19 cellular contexts compared by ENCODE assay signal in the genomic region with DNA sequence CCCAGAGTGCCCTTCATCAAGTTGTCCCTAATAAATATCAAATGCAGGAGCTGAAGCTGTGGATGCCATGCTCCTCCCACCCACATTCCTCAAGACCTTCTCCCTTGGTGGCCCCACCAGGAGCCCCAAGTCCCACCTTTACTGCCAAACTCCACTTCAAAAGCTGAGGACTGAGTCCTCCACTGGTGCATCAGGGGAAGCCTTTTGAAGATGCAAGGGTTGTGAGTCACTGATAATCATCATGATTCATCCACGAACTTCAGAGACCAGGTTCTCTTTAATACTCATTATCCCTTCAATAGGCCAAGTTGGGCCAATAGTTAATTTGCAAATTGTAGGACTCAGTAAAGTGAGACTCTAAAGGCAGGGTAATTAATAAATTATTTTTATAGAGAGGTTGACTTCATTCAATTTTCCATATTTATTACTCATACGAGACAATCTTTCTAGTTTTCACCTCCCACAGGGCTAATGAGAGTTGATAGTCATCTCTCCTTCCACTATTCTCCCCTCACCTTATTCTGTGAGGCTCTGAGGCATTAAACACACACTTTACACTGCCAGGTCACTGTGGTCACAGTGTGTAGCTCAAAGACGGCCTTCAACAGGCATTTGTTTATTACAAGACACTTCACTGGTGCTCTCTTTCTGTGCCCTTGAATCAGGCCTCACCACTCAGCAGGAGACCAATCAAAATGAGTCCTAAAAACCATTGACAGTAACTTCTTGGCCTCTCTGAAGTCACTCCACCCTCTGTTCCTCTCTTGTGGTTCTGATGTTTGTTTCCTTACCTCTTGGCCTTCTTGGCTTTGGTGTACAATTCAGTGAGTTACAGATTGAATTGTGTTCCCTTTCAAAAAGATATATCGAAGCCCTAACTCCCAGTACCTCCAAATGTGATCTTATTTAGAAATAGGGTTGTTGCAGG.
DNase-seq lines count a peak whose midpoint lies in the region; ATAC-seq, FAIRE-seq and TF ChIP-seq lines count a peak whose summit lies in the region.
"Had no signal": no experiment of that assay in that cellular context is flagged by ENCODE, and none has a peak within 500 bp of the region (broad histone marks: within the 10 kb centered on the region; RNA-seq: fewer than 3 reads in every experiment).

No MANE protein-coding gene starts in this region.

- H3K4me3 ChIP-seq in MG63, result no peak overlapping the region
- no peak overlapping the region for H3K4me3 ChIP-seq in K562
- no peak overlapping the region for H3K4me3 ChIP-seq in naive thymus-derived CD4-positive, alpha-beta T cell (ENCODE audit: low read length)
- H3K4me3 ChIP-seq: coronary artery, GM12878, left lung had no signal

- TF ChIP-seq RAD21 in K562 (CRISPR knock-in tag; conservative IDR thresholded peaks at IDR 0.05 in 1 of 2, IDR thresholded peaks at IDR 0.05 in 1 of 2), result no peak

- no peaks in the 10 kb centered on the region for H3K27me3 ChIP-seq in MG63
- H3K27me3 ChIP-seq in K562 (ENCODE audit: control insufficient read depth in 2 of 2, insufficient read depth in 2 of 2, low read length in 2 of 2), result peaks cover 0 to 4% of the 10 kb centered on the region in 2 experiments; a peak in 1 of 5 replicates
- H3K27me3 ChIP-seq in naive thymus-derived CD4-positive, alpha-beta T cell (ENCODE audit: control insufficient read depth in 2 of 2, insufficient read depth in 2 of 2, low read length in 2 of 2), result no peaks in the 10 kb centered on the region
- H3K27me3 ChIP-seq: left lung had no signal

- H3K4me1 Mint-ChIP-seq in naive thymus-derived CD4-positive, alpha-beta T cell, result peaks cover 6 to 63% (median 48%) of the 10 kb centered on the region in 7 donors

- H3K9me3 ChIP-seq in MG63 (peaks cover 15% of the 10 kb centered on the region), K562 (replicated peaks; ENCODE audit: control insufficient read depth, insufficient read depth, low read depth, low read length) (no peaks in the 10 kb centered on the region)
- no peaks in the 10 kb centered on the region for H3K9me3 ChIP-seq in naive thymus-derived CD4-positive, alpha-beta T cell (ENCODE audit: control insufficient read depth in 2 of 3, low read length in 3 of 3)
- H3K9me3 ChIP-seq: left lung had no signal

- BruUV-seq in K562 (replicated peaks; lab: Mats Ljungman, UMichigan), result no TSS peak

- no peak for TF ChIP-seq EP300 in K562 (IDR thresholded peaks at IDR 0.05; ENCODE audit: low read length)

- no peak for DNase-seq in activated CD4-positive, CD25-positive, alpha-beta regulatory T cell treated with anti-CD3 and anti-CD28 coated beads, Interleukin-2, amount 50 U/mL, for 72 hours
- peak; percentile 68 for DNase-seq in MG63
- no peak for DNase-seq in K562 (ENCODE audit: extremely low read depth in 1 of 4, low spot score in 3 of 4)
- peak in 5 of 9 donors; percentile 14 to 39 (median 22) for DNase-seq in naive thymus-derived CD4-positive, alpha-beta T cell
- DNase-seq in DMS53 treated with DMSO at 0.1 percent for 48 hours (lab: John Stamatoyannopoulos, UW; ENCODE audit: unreplicated experiment), result no peak
- DNase-seq in HUDEP-2 (lab: John Stamatoyannopoulos, UW; ENCODE audit: unreplicated experiment in 76 of 76), result no peak
- no peak for DNase-seq in GM12892 (ENCODE audit: insufficient read length)
- DNase-seq: 8988T; activated B cell treated with CpG ODN at 0.5 μM for 24 hours; activated effector memory CD4-positive, alpha-beta T cell treated with Interleukin-2 at 50 U/mL for 16 hours; GOT3; left lung; NCI-H1694 treated with DMSO at 0.1 percent for 48 hours; nephron progenitor cell; SIG-M5 had no signal

- FAIRE-seq in K562 (lab: Jason Lieb, UNC) (no peak), GM12892 (lab: Jason Lieb, UNC) (no peak)
- FAIRE-seq: GM12878 had no signal

- H3K27me3 Mint-ChIP-seq in naive thymus-derived CD4-positive, alpha-beta T cell, result peaks cover 0 to 15% (median 2%) of the 10 kb centered on the region in 5 donors
- H3K27me3 Mint-ChIP-seq: activated B cell treated with CpG ODN at 0.5 μM for 24 hours, type B pancreatic cell had no signal

- H3K4me3 Mint-ChIP-seq in naive thymus-derived CD4-positive, alpha-beta T cell, result peak overlapping the region in 9 of 10 donors; percentile 2 to 73 (median 26)
- H3K4me3 Mint-ChIP-seq: activated B cell treated with CpG ODN at 0.5 μM for 24 hours, nephron progenitor cell, type B pancreatic cell had no signal

- H3K27ac Mint-ChIP-seq in naive thymus-derived CD4-positive, alpha-beta T cell, result peak overlapping the region in 3 of 9 donors; percentile 30 to 74 (median 71)
- H3K27ac Mint-ChIP-seq: activated B cell treated with CpG ODN at 0.5 μM for 24 hours, nephron progenitor cell, type B pancreatic cell had no signal

- TF ChIP-seq POLR2A in K562 (conservative IDR thresholded peaks at IDR 0.05) (no peak), GM12892 (IDR thresholded peaks at IDR 0.05; ENCODE audit: low read depth, low read length) (no peak)

- H3K9me1 ChIP-seq in K562 (ENCODE audit: control insufficient read depth, insufficient read depth, low read length), result no peaks in the 10 kb centered on the region

- H3K27ac ChIP-seq in K562 (ENCODE audit: extremely low read depth, low read depth, low read length), result no peak overlapping the region
- no peak overlapping the region for H3K27ac ChIP-seq in naive thymus-derived CD4-positive, alpha-beta T cell (ENCODE audit: low read depth, low read length)

- H3K79me2 ChIP-seq in K562 (ENCODE audit: control insufficient read depth, insufficient read depth, low read length), result no peaks in the 10 kb centered on the region

- intact Hi-C loops in K562 (cut with micrococcal nuclease), result no loop called here
- intact Hi-C loops in naive thymus-derived CD4-positive, alpha-beta T cell (cut with micrococcal nuclease), result no loop called here

- POLR2A ChIA-PET in K562 (lab: Yijun Ruan, JAX), result interaction anchor here (0.7 kb wide), 1 partner anchor 9 kb away, joined by 3 read pairs; no protein-coding TSS in a partner anchor
- POLR2A ChIA-PET in naive thymus-derived CD4-positive, alpha-beta T cell (lab: Charles Lee), result no interaction called here

- ATAC-seq in activated CD4-positive, CD25-positive, alpha-beta regulatory T cell treated with anti-CD3 and anti-CD28 coated beads, Interleukin-2, amount 50 U/mL, for 24 hours, result peak; percentile 82 to 83
- no peak for ATAC-seq in K562
- no peak for ATAC-seq in naive thymus-derived CD4-positive, alpha-beta T cell
- ATAC-seq: GM12878, left lung had no signal

- H3K36me3 ChIP-seq in MG63, result peaks cover 11% of the 10 kb centered on the region
- H3K36me3 ChIP-seq in K562 (ENCODE audit: control insufficient read depth, insufficient read depth, low read length), result no peaks in the 10 kb centered on the region
- no peaks in the 10 kb centered on the region for H3K36me3 ChIP-seq in naive thymus-derived CD4-positive, alpha-beta T cell (ENCODE audit: control insufficient read depth in 2 of 3, insufficient read depth in 3 of 3, low read length in 3 of 3)
- H3K36me3 ChIP-seq: left lung had no signal

- WGBS in K562 (ENCODE audit: insufficient coverage, low coverage, missing lambda C conversion rate), result 6% methylated on average over 4 of the region's 4 CpGs

- H3K9ac ChIP-seq in K562 (ENCODE audit: insufficient read depth in 1 of 2, low read depth in 2 of 2, low read length in 2 of 2), result no peak overlapping the region

- CTCF ChIA-PET in K562 (lab: Yijun Ruan, JAX; ENCODE audit: low intra/inter-chr PET ratio), result no interaction called here
- CTCF ChIA-PET in naive thymus-derived CD4-positive, alpha-beta T cell (lab: Charles Lee), result no interaction called here

- no peaks in the 10 kb centered on the region for H4K20me1 ChIP-seq in K562 (replicated peaks; ENCODE audit: control insufficient read depth, insufficient read depth, low read length)

- no peak overlapping the region for H2AFZ ChIP-seq in K562 (ENCODE audit: low read depth, low read length)

- TF ChIP-seq CTCF in K562 (IDR thresholded peaks at IDR 0.05 in 2 of 3, conservative IDR thresholded peaks at IDR 0.05 in 1 of 3; ENCODE audit: insufficient read depth in 2 of 3, low read depth in 1 of 3, low read length in 3 of 3), result no peak

- peaks cover 0 to 3% (median 0%) of the 10 kb centered on the region in 5 donors for H3K36me3 Mint-ChIP-seq in naive thymus-derived CD4-positive, alpha-beta T cell
- H3K36me3 Mint-ChIP-seq: type B pancreatic cell had no signal

- no peaks in the 10 kb centered on the region for H3K4me1 ChIP-seq in K562 (replicated peaks in 1 of 2; ENCODE audit: control insufficient read depth in 2 of 2, insufficient read depth in 2 of 2, low read length in 2 of 2)
- peaks cover 0 to 23% of the 10 kb centered on the region in 2 donors for H3K4me1 ChIP-seq in naive thymus-derived CD4-positive, alpha-beta T cell (ENCODE audit: control insufficient read depth in 2 of 2, insufficient read depth in 2 of 2, low read length in 2 of 2)

- no peaks in the 10 kb centered on the region for H3K9me3 Mint-ChIP-seq in naive thymus-derived CD4-positive, alpha-beta T cell
- H3K9me3 Mint-ChIP-seq: activated B cell treated with CpG ODN at 0.5 μM for 24 hours, nephron progenitor cell, type B pancreatic cell had no signal

- H3K4me2 ChIP-seq in K562 (ENCODE audit: insufficient read depth, low read length), result no peak overlapping the region

- in situ Hi-C loops in K562 (cut with MboI), result no loop called here

TF ChIP-seq in K562, 482 proteins besides CTCF, POLR2A, EP300 and RAD21:
- TF ChIP-seq BRD4 (IDR thresholded peaks at IDR 0.05) (no peak), FOSL1 (tag; conservative IDR thresholded peaks at IDR 0.05) (peak; percentile 55)

Comparison
In these comparisons a context has a peak if more than half of its experiments do, and no peak if none do; other contexts are left out.
1. ATAC-seq: peak in activated CD4-positive, CD25-positive, alpha-beta regulatory T cell treated with anti-CD3 and anti-CD28 coated beads, Interleukin-2, amount 50 U/mL, for 24 hours (2 of 2); none in K562 (single experiment) and naive thymus-derived CD4-positive, alpha-beta T cell (single experiment).
2. DNase-seq: peak in MG63 (single experiment) and naive thymus-derived CD4-positive, alpha-beta T cell (5 of 9); none in activated CD4-positive, CD25-positive, alpha-beta regulatory T cell treated with anti-CD3 and anti-CD28 coated beads, Interleukin-2, amount 50 U/mL, for 72 hours (single experiment), K562 (0 of 4), DMS53 treated with DMSO at 0.1 percent for 48 hours (single experiment), HUDEP-2 (0 of 76) and GM12892 (single experiment).